ENCODE assay signal across 9 cellular contexts in genomic region chr12:30794591-30795409, GRCh38. TPM values are rescaled to one million over a fixed set of nuclear protein-coding genes. Genes with fewer than 3 reads are reported as not detected.
DNase-seq lines count a peak whose midpoint lies in the region; ATAC-seq, FAIRE-seq and TF ChIP-seq lines count a peak whose summit lies in the region.
"Had no signal": no experiment of that assay in that cellular context is flagged by ENCODE, and none has a peak within 500 bp of the region (broad histone marks: within the 10 kb centered on the region; RNA-seq: fewer than 3 reads in every experiment).

No MANE protein-coding gene starts in this region.

- TF ChIP-seq POLR2A in spleen (IDR thresholded peaks at IDR 0.05): no peak

- H3K4me1 Mint-ChIP-seq in activated T-helper 1 cell treated with anti-CD3 and anti-CD28 coated beads, Interleukin-12 subunit alpha, Interleukin-12 subunit beta, Interleukin-2, Interleukin-4 antibody, amounts not matched to agents 30 ng/mL and 10 ng/mL and 1 ng/mL, durations not matched to agents 14 hours and 24 hours and 36 hours (ENCODE audit: low read depth): peaks cover 16% of the 10 kb centered on the region

- H3K27ac ChIP-seq in spleen: peak overlapping the region in 7 of 8 donors; percentile 28 to 83 (median 75)

- intact Hi-C loops in activated T-helper 1 cell treated with anti-CD3 and anti-CD28 coated beads, Interleukin-12 subunit alpha, Interleukin-12 subunit beta, Interleukin-2, Interleukin-4 antibody, amounts not matched to agents 30 ng/mL and 10 ng/mL and 1 ng/mL, durations not matched to agents 14 hours and 24 hours and 36 hours (cut with micrococcal nuclease): loop anchor here (1.0 kb wide), 1 partner anchor 39 kb away; no protein-coding TSS in a partner anchor
- intact Hi-C loops in left cardiac atrium (cut with DNase I): no loop called here
- intact Hi-C loops in spleen (cut with DNase I; ENCODE audit: low total_unique reads): no loop called here
- intact Hi-C loops in posterior cingulate gyrus (cut with DNase I): no loop called here

- FAIRE-seq in HTR-8/SVneo (lab: Jason Lieb, UNC): peak; percentile 97
- FAIRE-seq: colon had no signal

- DNase-seq in AG09309 (ENCODE audit: low read depth) (peak; percentile 71), HTR-8/SVneo (ENCODE audit: insufficient read length, low spot score) (peak; percentile 86), left cardiac atrium (peak; percentile 65), spleen (no peak), retina (no peak), posterior cingulate gyrus (no peak), GM19240 (ENCODE audit: insufficient read length, low spot score) (no peak)
- DNase-seq in activated T-helper 1 cell treated with anti-CD3 and anti-CD28 coated beads, Interleukin-12 subunit alpha, Interleukin-12 subunit beta, Interleukin-2, Interleukin-4 antibody, amounts not matched to agents 30 ng/mL and 10 ng/mL and 1 ng/mL, durations not matched to agents 14 hours and 24 hours and 36 hours (ENCODE audit: low spot score): no peak

- H3K36me3 Mint-ChIP-seq in activated T-helper 1 cell treated with anti-CD3 and anti-CD28 coated beads, Interleukin-12 subunit alpha, Interleukin-12 subunit beta, Interleukin-2, Interleukin-4 antibody, amounts not matched to agents 30 ng/mL and 10 ng/mL and 1 ng/mL, durations not matched to agents 14 hours and 24 hours and 36 hours (ENCODE audit: low read depth): no peaks in the 10 kb centered on the region

- no peaks in the 10 kb centered on the region for H3K9me3 ChIP-seq in spleen

- ATAC-seq in left cardiac atrium: peak in 1 of 2 donors; percentile 63

- H3K36me3 ChIP-seq in spleen: no peaks in the 10 kb centered on the region

- H3K27ac Mint-ChIP-seq in activated T-helper 1 cell treated with anti-CD3 and anti-CD28 coated beads, Interleukin-12 subunit alpha, Interleukin-12 subunit beta, Interleukin-2, Interleukin-4 antibody, amounts not matched to agents 30 ng/mL and 10 ng/mL and 1 ng/mL, durations not matched to agents 14 hours and 24 hours and 36 hours: no peak overlapping the region

- peaks cover 0 to 40% (median 15%) of the 10 kb centered on the region in 7 donors for H3K27me3 ChIP-seq in spleen (replicated peaks in 1 of 7)

- H3K4me3 Mint-ChIP-seq in activated T-helper 1 cell treated with anti-CD3 and anti-CD28 coated beads, Interleukin-12 subunit alpha, Interleukin-12 subunit beta, Interleukin-2, Interleukin-4 antibody, amounts not matched to agents 30 ng/mL and 10 ng/mL and 1 ng/mL, durations not matched to agents 14 hours and 24 hours and 36 hours: peak overlapping the region; percentile 53

- H3K27me3 Mint-ChIP-seq in activated T-helper 1 cell treated with anti-CD3 and anti-CD28 coated beads, Interleukin-12 subunit alpha, Interleukin-12 subunit beta, Interleukin-2, Interleukin-4 antibody, amounts not matched to agents 30 ng/mL and 10 ng/mL and 1 ng/mL, durations not matched to agents 14 hours and 24 hours and 36 hours (ENCODE audit: insufficient read depth): peaks cover 52% of the 10 kb centered on the region

- no peaks in the 10 kb centered on the region for H3K9me3 Mint-ChIP-seq in activated T-helper 1 cell treated with anti-CD3 and anti-CD28 coated beads, Interleukin-12 subunit alpha, Interleukin-12 subunit beta, Interleukin-2, Interleukin-4 antibody, amounts not matched to agents 30 ng/mL and 10 ng/mL and 1 ng/mL, durations not matched to agents 14 hours and 24 hours and 36 hours

- H3K4me3 ChIP-seq in AG09309 (ENCODE audit: control insufficient read depth, low read depth, low read length): peak overlapping the region; percentile 78
- peak overlapping the region in 7 of 8 donors; percentile 48 to 73 (median 52) for H3K4me3 ChIP-seq in spleen

- 64 to 72% (median 67%) methylated on average over 13 of the region's 13 CpGs for WGBS in spleen, 5 donors

- TF ChIP-seq CTCF in AG09309 (IDR thresholded peaks at IDR 0.05; ENCODE audit: control insufficient read depth, insufficient read depth, low read depth, low read length, missing control alignments): no peak
- TF ChIP-seq CTCF in spleen (IDR thresholded peaks at IDR 0.05 in 8 of 11, conservative IDR thresholded peaks at IDR 0.05 in 3 of 11): no peak

- peaks cover 9 to 35% (median 25%) of the 10 kb centered on the region in 6 donors for H3K4me1 ChIP-seq in spleen

RNA-seq across cellular contexts. Expression of gene CAPRIN2, which starts 40.0 kb away (rescaled TPM):
- 9.1 and 9.4 TPM in 2 replicates for total RNA-seq in activated T-helper 1 cell treated with anti-CD3 and anti-CD28 coated beads, Interleukin-12 subunit alpha, Interleukin-12 subunit beta, Interleukin-2, Interleukin-4 antibody, amounts not matched to agents 30 ng/mL and 10 ng/mL and 1 ng/mL, durations not matched to agents 14 hours and 24 hours and 36 hours
- total RNA-seq in left cardiac atrium (10 to 100 TPM; 17.9 to 20.9 TPM), spleen (10 to 100 TPM; 20.5 to 54.5 (median 26.8) TPM)
- 10 to 100 TPM; 11.4 to 22.9 (median 16.4) TPM for polyA plus RNA-seq in spleen

Comparison
In these comparisons a context has a peak if more than half of its experiments do, and no peak if none do; other contexts are left out.
1. DNase-seq: peak in AG09309 (single experiment), HTR-8/SVneo (single experiment) and left cardiac atrium (single experiment); none in activated T-helper 1 cell treated with anti-CD3 and anti-CD28 coated beads, Interleukin-12 subunit alpha, Interleukin-12 subunit beta, Interleukin-2, Interleukin-4 antibody, amounts not matched to agents 30 ng/mL and 10 ng/mL and 1 ng/mL, durations not matched to agents 14 hours and 24 hours and 36 hours (single experiment), spleen (single experiment), retina (single experiment), posterior cingulate gyrus (0 of 10) and GM19240 (single experiment).